In genomic region chr12:126390969-126391566, GRCh38 we compare ENCODE assay signal across 24 cellular contexts.
"Had no signal": no experiment of that assay in that cellular context is flagged by ENCODE, and none has a peak within 500 bp of the region (broad histone marks: within the 10 kb centered on the region; RNA-seq: fewer than 3 reads in every experiment).

No MANE protein-coding gene starts in this region.

- DNase-seq: activated B cell treated with CpG ODN at 0.5 μM for 24 hours; activated CD4-positive, alpha-beta T cell treated with anti-CD3 and anti-CD28 coated beads for 1 hour; activated CD4-positive, alpha-beta T cell treated with anti-CD3 and anti-CD28 coated beads, Interleukin-2, amount 10 ng/mL, durations not matched to agents 24 days and 14 days; activated CD4-positive, alpha-beta T cell treated with anti-CD3 and anti-CD28 coated beads, Interleukin-2, amount 50 U/mL, for 48 hours; activated CD8-positive, alpha-beta memory T cell treated with anti-CD3 and anti-CD28 coated beads, Interleukin-2, amount 10 ng/mL, durations not matched to agents 7 days and 5 days; activated effector memory CD4-positive, alpha-beta T cell treated with Interleukin-2 at 50 U/mL for 16 hours; activated naive CD4-positive, alpha-beta T cell; activated T-cell treated with anti-CD3 and anti-CD28 coated beads, Interleukin-2, amount 50 U/mL, for 24 hours; amniotic stem cell; body of pancreas; MM.1S; NCI-H1105; NCI-H1436; NCI-H1694 treated with DMSO at 0.1 percent for 48 hours; NCI-H2081; NCI-H2227 treated with DMSO at 0.1 percent for 48 hours; NCI-H446 treated with DMSO at 0.1 percent for 48 hours; NCI-H524 treated with DMSO at 0.1 percent for 48 hours; NCI-H774; RPMI8226; T1000 had no signal

- H3K36me3 ChIP-seq: ascending aorta had no signal

- H3K27me3 ChIP-seq: ascending aorta, body of pancreas had no signal

- H3K4me3 ChIP-seq: ascending aorta, body of pancreas had no signal

- ATAC-seq: activated CD8-positive, alpha-beta memory T cell treated with anti-CD3 and anti-CD28 coated beads, Interleukin-2, amount 10 ng/mL, durations not matched to agents 7 days and 5 days; body of pancreas; Panc1; Right ventricle myocardium inferior had no signal

- H3K27ac ChIP-seq: ascending aorta, body of pancreas had no signal

- H3K9me3 ChIP-seq: ascending aorta, body of pancreas had no signal
